In genomic region chr7:157000047-157000726, GRCh38 we compare ENCODE assay signal across 8 cellular contexts. TPM values are rescaled to one million over a fixed set of nuclear protein-coding genes. Genes with fewer than 3 reads are reported as not detected.
DNase-seq lines count a peak whose midpoint lies in the region; ATAC-seq and TF ChIP-seq lines count a peak whose summit lies in the region.

No MANE protein-coding gene starts in this region.

- ATAC-seq in CD4-positive, alpha-beta T cell (ENCODE audit: poor library complexity) = no peak
- ATAC-seq in lower lobe of right lung = peak; percentile 37 to 61
- ATAC-seq in HG03280 (IDR thresholded peaks at IDR 0.05; ENCODE audit: unreplicated experiment) = no peak

- DNase-seq in CD4-positive, alpha-beta T cell = no peak
- no peak for DNase-seq in HFFc6
- DNase-seq in ascending aorta (ENCODE audit: low spot score in 2 of 2) = no peak
- DNase-seq in lower lobe of right lung = no peak
- no peak for DNase-seq in DMS153 treated with DMSO at 0.1 percent for 48 hours (lab: John Stamatoyannopoulos, UW; ENCODE audit: unreplicated experiment)
- no peak for DNase-seq in NOMO-1 treated with dmso at 0.1 percent for 144 hours (lab: John Stamatoyannopoulos, UW; ENCODE audit: unreplicated experiment)
- no peak for DNase-seq in SKM-1 (lab: John Stamatoyannopoulos, UW; ENCODE audit: unreplicated experiment)

- H3K36me3 ChIP-seq in ascending aorta (no peaks in the 10 kb centered on the region), lower lobe of right lung (no peaks in the 10 kb centered on the region)

- peaks cover 82% of the 10 kb centered on the region for H3K27me3 Mint-ChIP-seq in CD4-positive, alpha-beta T cell
- H3K27me3 Mint-ChIP-seq in HFFc6 (ENCODE audit: insufficient read depth) = peaks cover 60% of the 10 kb centered on the region

- H3K27ac Mint-ChIP-seq in CD4-positive, alpha-beta T cell = no peak overlapping the region
- no peak overlapping the region for H3K27ac Mint-ChIP-seq in HFFc6

- no peaks in the 10 kb centered on the region for H3K9me3 Mint-ChIP-seq in CD4-positive, alpha-beta T cell
- H3K9me3 Mint-ChIP-seq in HFFc6 = no peaks in the 10 kb centered on the region

- no peak for TF ChIP-seq CTCF in CD4-positive, alpha-beta T cell (IDR thresholded peaks at IDR 0.05)
- TF ChIP-seq CTCF in HFFc6 (IDR thresholded peaks at IDR 0.05) (no peak), ascending aorta (IDR thresholded peaks at IDR 0.05) (no peak), lower lobe of right lung (IDR thresholded peaks at IDR 0.05) (no peak)

- POLR2A ChIA-PET in CD4-positive, alpha-beta T cell (lab: Charles Lee) = no interaction called here

- CTCF ChIA-PET in CD4-positive, alpha-beta T cell (lab: Charles Lee) = no interaction called here

- H3K27ac ChIP-seq in CD4-positive, alpha-beta T cell (ENCODE audit: low read depth, low read length) = no peak overlapping the region
- H3K27ac ChIP-seq in ascending aorta = no peak overlapping the region
- no peak overlapping the region for H3K27ac ChIP-seq in lower lobe of right lung

- H3K4me3 ChIP-seq in ascending aorta (peak overlapping the region; percentile 52 to 64), lower lobe of right lung (peak overlapping the region; percentile 60)

- H3K4me3 Mint-ChIP-seq in CD4-positive, alpha-beta T cell = peak overlapping the region; percentile 85
- H3K4me3 Mint-ChIP-seq in HFFc6 = peak overlapping the region; percentile 53; the same call in 1 of the 2 replicates

- no peaks in the 10 kb centered on the region for H3K36me3 Mint-ChIP-seq in CD4-positive, alpha-beta T cell (ENCODE audit: low read depth)
- H3K36me3 Mint-ChIP-seq in HFFc6 (ENCODE audit: low read depth) = no peaks in the 10 kb centered on the region

- no peaks in the 10 kb centered on the region for H3K9me3 ChIP-seq in CD4-positive, alpha-beta T cell (ENCODE audit: control insufficient read depth, low read length)
- H3K9me3 ChIP-seq in ascending aorta (no peaks in the 10 kb centered on the region), lower lobe of right lung (no peaks in the 10 kb centered on the region)

- H3K4me1 ChIP-seq in ascending aorta (peaks cover 9 to 12% of the 10 kb centered on the region in 2 donors), lower lobe of right lung (peaks cover 25% of the 10 kb centered on the region)

- H3K27me3 ChIP-seq in CD4-positive, alpha-beta T cell (ENCODE audit: control insufficient read depth, insufficient read depth, low read length) = peaks cover 79% of the 10 kb centered on the region
- H3K27me3 ChIP-seq in ascending aorta (peaks cover 32% of the 10 kb centered on the region), lower lobe of right lung (ENCODE audit: low read depth) (peaks cover 89% of the 10 kb centered on the region)

- intact Hi-C loops in CD4-positive, alpha-beta T cell (cut with DNase I, micrococcal nuclease) = no loop called here
- intact Hi-C loops in ascending aorta (cut with DNase I) = no loop called here
- intact Hi-C loops in lower lobe of right lung (cut with DNase I) = no loop called here

- peaks cover 33% of the 10 kb centered on the region for H3K4me1 Mint-ChIP-seq in CD4-positive, alpha-beta T cell (ENCODE audit: low read depth)
- peaks cover 7% of the 10 kb centered on the region; the same call in 1 of the 2 replicates for H3K4me1 Mint-ChIP-seq in HFFc6 (ENCODE audit: low read depth)

RNA-seq across cellular contexts. Expression of gene MNX1, which starts 10.3 kb away (rescaled TPM):
- total RNA-seq in CD4-positive, alpha-beta T cell = under 1 TPM in 1 of 2 experiments, not detected in 1; 0.14 TPM
- total RNA-seq in HFFc6 (2021; fragmentation: NEBNext Ultra II Directional; extraction: Animal tissue kit (Norgen Biotek cat#: 25700)) = not detected
- not detected for total RNA-seq in ascending aorta
- total RNA-seq in lower lobe of right lung = 0.74 TPM

RNA-seq across cellular contexts. Expression of gene NOM1, which starts 50.7 kb away (rescaled TPM):
- 10 to 100 TPM; 25.5 to 27.6 TPM for total RNA-seq in CD4-positive, alpha-beta T cell
- 10 to 100 TPM; 13.1 to 21.1 (median 14.9) TPM for total RNA-seq in HFFc6 (2021; fragmentation: NEBNext Ultra II Directional; extraction: Animal tissue kit (Norgen Biotek cat#: 25700))
- total RNA-seq in ascending aorta = 16.1 TPM
- total RNA-seq in lower lobe of right lung = 16.9 TPM

Comparison
In these comparisons a context has a peak if more than half of its experiments do, and no peak if none do; other contexts are left out.
1. ATAC-seq: peak in lower lobe of right lung (2 of 2); none in CD4-positive, alpha-beta T cell (single experiment) and HG03280 (single experiment).